ENCODE assay signal across 13 cellular contexts in the genomic region with DNA sequence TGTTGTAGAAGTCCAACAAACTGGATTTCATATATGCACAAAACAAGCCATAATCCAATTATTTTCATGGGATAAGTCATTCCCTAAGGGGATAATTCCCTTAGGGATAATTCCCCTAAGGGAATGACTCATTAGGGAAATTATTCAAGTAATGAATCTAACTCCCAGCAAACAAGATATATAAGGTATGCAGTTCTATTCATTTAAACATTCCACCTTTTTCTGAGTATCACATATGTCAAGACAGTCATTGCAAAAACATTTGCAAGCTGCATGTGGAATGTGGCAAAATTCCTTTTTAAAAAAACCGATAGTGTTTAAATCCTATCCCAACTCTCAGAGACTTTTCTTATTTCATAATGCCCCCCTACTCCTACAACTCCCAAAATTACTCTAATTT.
DNase-seq lines count a peak whose midpoint lies in the region; ATAC-seq and TF ChIP-seq lines count a peak whose summit lies in the region.
"Had no signal": no experiment of that assay in that cellular context is flagged by ENCODE, and none has a peak within 500 bp of the region (broad histone marks: within the 10 kb centered on the region; RNA-seq: fewer than 3 reads in every experiment).

No MANE protein-coding gene starts in this region.

- DNase-seq in AG08396 (ENCODE audit: low spot score), result peak; percentile 28
- peak; percentile 56 for DNase-seq in LHCN-M2 (ENCODE audit: low read depth)
- DNase-seq in cardiac fibroblast (ENCODE audit: low read depth in 2 of 2), result peak; percentile 87
- peak; percentile 57 for DNase-seq in kidney tubule cell (ENCODE audit: low spot score)
- DNase-seq in left ventricle myocardium inferior, result no peak
- no peak for DNase-seq in CD1c-positive myeloid dendritic cell (ENCODE audit: extremely low spot score)
- DNase-seq: activated naive CD8-positive, alpha-beta T cell treated with anti-CD3 and anti-CD28 coated beads for 36 hours; CD4-positive, CD25-positive, alpha-beta regulatory T cell; KBM-7; NCI-H2029 treated with DMSO at 0.1 percent for 48 hours had no signal

- intact Hi-C loops in left ventricle myocardium inferior (cut with micrococcal nuclease), result no loop called here

- H3K36me3 ChIP-seq in left ventricle myocardium inferior, result no peaks in the 10 kb centered on the region
- H3K36me3 ChIP-seq: vagina had no signal

- peaks cover 33% of the 10 kb centered on the region for H3K4me1 ChIP-seq in left ventricle myocardium inferior

- H3K27ac ChIP-seq in left ventricle myocardium inferior (replicated peaks), result no peak overlapping the region
- H3K27ac ChIP-seq: vagina had no signal

- TF ChIP-seq CTCF in cardiac fibroblast (IDR thresholded peaks at IDR 0.05; ENCODE audit: low read depth, low read length) (no peak), left ventricle myocardium inferior (IDR thresholded peaks at IDR 0.05; ENCODE audit: borderline replicate concordance) (no peak)

- no peak overlapping the region for H3K4me3 ChIP-seq in cardiac fibroblast (replicated peaks in 1 of 2; ENCODE audit: low read depth in 2 of 2, low read length in 2 of 2)
- no peak overlapping the region for H3K4me3 ChIP-seq in left ventricle myocardium inferior
- H3K4me3 ChIP-seq: vagina had no signal

- no peaks in the 10 kb centered on the region for H3K9me3 ChIP-seq in left ventricle myocardium inferior (replicated peaks)
- H3K9me3 ChIP-seq: vagina had no signal

- H3K27me3 ChIP-seq in left ventricle myocardium inferior (ENCODE audit: low read depth), result no peaks in the 10 kb centered on the region
- H3K27me3 ChIP-seq: vagina had no signal

- ATAC-seq in GM18502 (IDR thresholded peaks at IDR 0.05; ENCODE audit: poor library complexity, unreplicated experiment) (no peak), GM21619 (IDR thresholded peaks at IDR 0.05; ENCODE audit: unreplicated experiment) (no peak)

Comparison
In these comparisons a context has a peak if more than half of its experiments do, and no peak if none do; other contexts are left out.
1. DNase-seq: peak in AG08396 (single experiment), LHCN-M2 (single experiment), cardiac fibroblast (2 of 2) and kidney tubule cell (single experiment); none in left ventricle myocardium inferior (single experiment) and CD1c-positive myeloid dendritic cell (single experiment).